ENCODE assay signal across 1 cellular context in genomic region chr22:42080287-42080686, GRCh38.
TF ChIP-seq lines count a peak whose summit lies in the region.

No MANE protein-coding gene starts in this region.

TF ChIP-seq in endothelial cell of umbilical vein, 7 proteins besides CTCF, POLR2A, EP300 and RAD21:
- no peak for TF ChIP-seq FOS (IDR thresholded peaks at IDR 0.05; ENCODE audit: borderline replicate concordance, insufficient read depth, low read length)
- no peak for TF ChIP-seq MYC (IDR thresholded peaks at IDR 0.05; ENCODE audit: low read depth, low read length)
- no peak for TF ChIP-seq MAX (IDR thresholded peaks at IDR 0.05; ENCODE audit: insufficient read depth, insufficient read length)
- no peak for TF ChIP-seq POLR2AphosphoS5 (IDR thresholded peaks at IDR 0.05; ENCODE audit: insufficient read depth, low read depth, low read length)
- TF ChIP-seq JUN (IDR thresholded peaks at IDR 0.05; ENCODE audit: borderline replicate concordance, insufficient read depth, insufficient read length, low read depth): no peak
- TF ChIP-seq EZH2 (IDR thresholded peaks at IDR 0.05; ENCODE audit: borderline replicate concordance, low read depth, low read length, severe bottlenecking): no peak
- TF ChIP-seq GATA2 (IDR thresholded peaks at IDR 0.05; ENCODE audit: insufficient read depth, insufficient read length, low read depth, low read length): no peak
TF ChIP-seq in endothelial cell of umbilical vein: peak in this region for 0.
